21 cellular contexts compared by ENCODE assay signal in genomic region chr6:15316754-15317153, GRCh38.
A peak's percentile ranks its signal among the peaks of the same experiment; 100 is the strongest.
DNase-seq lines count a peak whose midpoint lies in the region; ATAC-seq, FAIRE-seq and TF ChIP-seq lines count a peak whose summit lies in the region.
"Had no signal": no experiment of that assay in that cellular context is flagged by ENCODE, and none has a peak within 500 bp of the region (broad histone marks: within the 10 kb centered on the region; RNA-seq: fewer than 3 reads in every experiment).

No MANE protein-coding gene starts in this region.

- H3K27ac Mint-ChIP-seq in T-helper 2 cell treated with Interferon-gamma antibody and Interleukin-4, amounts not matched to agents 5 μg/mL and 100 μg/mL, for 36 hours: peak overlapping the region; percentile 38
- peak overlapping the region; percentile 84 for H3K27ac Mint-ChIP-seq in stimulated activated naive CD8-positive, alpha-beta T cell treated with anti-CD3 and anti-CD28 coated beads, Interleukin-15, Interleukin-2, amounts not matched to agents 100 ng/mL and 50 ng/mL, for 24 hours
- peak overlapping the region; percentile 80 for H3K27ac Mint-ChIP-seq in activated naive CD8-positive, alpha-beta T cell treated with anti-CD3 and anti-CD28 coated beads for 36 hours
- peak overlapping the region; percentile 31 to 88 for H3K27ac Mint-ChIP-seq in stimulated activated naive CD8-positive, alpha-beta T cell treated with anti-CD3 and anti-CD28 coated beads, Interleukin-15, amount 100 ng/mL, for 72 hours

- no peak for TF ChIP-seq POLR2A in GM12891 (IDR thresholded peaks at IDR 0.05; ENCODE audit: low read depth, low read length)

- H3K4me1 Mint-ChIP-seq in T-helper 2 cell treated with Interferon-gamma antibody and Interleukin-4, amounts not matched to agents 5 μg/mL and 100 μg/mL, for 36 hours (ENCODE audit: low read depth): peaks cover 74% of the 10 kb centered on the region
- peaks cover 98% of the 10 kb centered on the region for H3K4me1 Mint-ChIP-seq in stimulated activated naive CD8-positive, alpha-beta T cell treated with anti-CD3 and anti-CD28 coated beads, Interleukin-15, Interleukin-2, amounts not matched to agents 100 ng/mL and 50 ng/mL, for 24 hours (ENCODE audit: low read depth)
- peaks cover 83% of the 10 kb centered on the region for H3K4me1 Mint-ChIP-seq in activated naive CD8-positive, alpha-beta T cell treated with anti-CD3 and anti-CD28 coated beads for 36 hours
- H3K4me1 Mint-ChIP-seq in stimulated activated naive CD8-positive, alpha-beta T cell treated with anti-CD3 and anti-CD28 coated beads, Interleukin-15, amount 100 ng/mL, for 72 hours: peaks cover 99% of the 10 kb centered on the region

- no peak overlapping the region for H3K4me3 Mint-ChIP-seq in T-helper 2 cell treated with Interferon-gamma antibody and Interleukin-4, amounts not matched to agents 5 μg/mL and 100 μg/mL, for 36 hours
- H3K4me3 Mint-ChIP-seq in stimulated activated naive CD8-positive, alpha-beta T cell treated with anti-CD3 and anti-CD28 coated beads, Interleukin-15, Interleukin-2, amounts not matched to agents 100 ng/mL and 50 ng/mL, for 24 hours: peak overlapping the region; percentile 60
- peak overlapping the region; percentile 45 for H3K4me3 Mint-ChIP-seq in activated naive CD8-positive, alpha-beta T cell treated with anti-CD3 and anti-CD28 coated beads for 36 hours
- H3K4me3 Mint-ChIP-seq in stimulated activated naive CD8-positive, alpha-beta T cell treated with anti-CD3 and anti-CD28 coated beads, Interleukin-15, amount 100 ng/mL, for 72 hours: peak overlapping the region; percentile 74 to 81

- no peaks in the 10 kb centered on the region for H3K9me3 Mint-ChIP-seq in T-helper 2 cell treated with Interferon-gamma antibody and Interleukin-4, amounts not matched to agents 5 μg/mL and 100 μg/mL, for 36 hours
- H3K9me3 Mint-ChIP-seq in stimulated activated naive CD8-positive, alpha-beta T cell treated with anti-CD3 and anti-CD28 coated beads, Interleukin-15, Interleukin-2, amounts not matched to agents 100 ng/mL and 50 ng/mL, for 24 hours: no peaks in the 10 kb centered on the region
- H3K9me3 Mint-ChIP-seq in activated naive CD8-positive, alpha-beta T cell treated with anti-CD3 and anti-CD28 coated beads for 36 hours: no peaks in the 10 kb centered on the region
- no peaks in the 10 kb centered on the region for H3K9me3 Mint-ChIP-seq in stimulated activated naive CD8-positive, alpha-beta T cell treated with anti-CD3 and anti-CD28 coated beads, Interleukin-15, amount 100 ng/mL, for 72 hours

- FAIRE-seq in GM12891 (lab: Jason Lieb, UNC): no peak

- no peak for DNase-seq in T-helper 2 cell treated with Interferon-gamma antibody and Interleukin-4, amounts not matched to agents 5 μg/mL and 100 μg/mL, for 36 hours (ENCODE audit: low spot score)
- DNase-seq in T-helper 2 cell (no peak), GM12891 (ENCODE audit: insufficient read length, low spot score) (no peak)
- no peak for DNase-seq in stimulated activated naive CD8-positive, alpha-beta T cell treated with anti-CD3 and anti-CD28 coated beads, Interleukin-15, Interleukin-2, amounts not matched to agents 100 U/mL and 50 U/mL, for 24 hours
- DNase-seq in activated naive CD8-positive, alpha-beta T cell treated with anti-CD3 and anti-CD28 coated beads for 36 hours: no peak
- DNase-seq in stimulated activated naive CD8-positive, alpha-beta T cell treated with anti-CD3 and anti-CD28 coated beads, Interleukin-15, amount 100 ng/mL, for 72 hours: no peak
- DNase-seq: brain microvascular endothelial cell; Caco-2; DMS79; effector memory CD4-positive, alpha-beta T cell; foreskin fibroblast; GF-D8; HCEC 1CT; mesenchymal stem cell; NCI-H1694; NCI-H510A treated with DMSO at 0.1 percent for 48 hours; NK-92 treated with Interleukin-12 subunit alpha and Interleukin-12 subunit beta, amount 100 ng/mL, for 24 hours; occipital lobe; SHP77 treated with DMSO at 0.1 percent for 48 hours had no signal

- H3K36me3 Mint-ChIP-seq in T-helper 2 cell treated with Interferon-gamma antibody and Interleukin-4, amounts not matched to agents 5 μg/mL and 100 μg/mL, for 36 hours (ENCODE audit: low read depth): peaks cover 12% of the 10 kb centered on the region
- H3K36me3 Mint-ChIP-seq in stimulated activated naive CD8-positive, alpha-beta T cell treated with anti-CD3 and anti-CD28 coated beads, Interleukin-15, Interleukin-2, amounts not matched to agents 100 ng/mL and 50 ng/mL, for 24 hours (ENCODE audit: low read depth): peaks cover 30% of the 10 kb centered on the region
- peaks cover 25% of the 10 kb centered on the region for H3K36me3 Mint-ChIP-seq in activated naive CD8-positive, alpha-beta T cell treated with anti-CD3 and anti-CD28 coated beads for 36 hours

- ATAC-seq in stimulated activated naive CD8-positive, alpha-beta T cell treated with anti-CD3 and anti-CD28 coated beads, Interleukin-15, Interleukin-2, amounts not matched to agents 100 U/mL and 50 U/mL, for 24 hours: no peak
- peak; percentile 22 for ATAC-seq in stimulated activated naive CD8-positive, alpha-beta T cell treated with anti-CD3 and anti-CD28 coated beads, Interleukin-15, amount 100 ng/mL, for 72 hours
- no peak for ATAC-seq in GM18511 (IDR thresholded peaks at IDR 0.05; ENCODE audit: unreplicated experiment)

- H3K27me3 Mint-ChIP-seq in T-helper 2 cell treated with Interferon-gamma antibody and Interleukin-4, amounts not matched to agents 5 μg/mL and 100 μg/mL, for 36 hours (ENCODE audit: low read depth): no peaks in the 10 kb centered on the region
- H3K27me3 Mint-ChIP-seq in stimulated activated naive CD8-positive, alpha-beta T cell treated with anti-CD3 and anti-CD28 coated beads, Interleukin-15, Interleukin-2, amounts not matched to agents 100 ng/mL and 50 ng/mL, for 24 hours: no peaks in the 10 kb centered on the region
- no peaks in the 10 kb centered on the region for H3K27me3 Mint-ChIP-seq in activated naive CD8-positive, alpha-beta T cell treated with anti-CD3 and anti-CD28 coated beads for 36 hours
- no peaks in the 10 kb centered on the region for H3K27me3 Mint-ChIP-seq in stimulated activated naive CD8-positive, alpha-beta T cell treated with anti-CD3 and anti-CD28 coated beads, Interleukin-15, amount 100 ng/mL, for 72 hours

TF ChIP-seq in GM12891, 5 proteins besides CTCF, POLR2A, EP300 and RAD21:
- TF ChIP-seq PAX5 (IDR thresholded peaks at IDR 0.05; ENCODE audit: insufficient read depth, low read length, severe bottlenecking) (no peak), SPI1 (IDR thresholded peaks at IDR 0.05; ENCODE audit: low read depth, low read length) (no peak), POU2F2 (IDR thresholded peaks at IDR 0.05; ENCODE audit: low read depth, low read length) (no peak), TAF1 (IDR thresholded peaks at IDR 0.05; ENCODE audit: low read depth, low read length) (no peak), POLR2AphosphoS5 (IDR thresholded peaks at IDR 0.05; ENCODE audit: low read depth, low read length) (no peak)
